Comparison of ENCODE assay signal across 1 cellular context in genomic region chr19:21020298-21021227, GRCh38.
TF ChIP-seq lines count a peak whose summit lies in the region.

ZNF430 (plus strand) TSS chr19:21020657; CDS start chr19:21020801, 144 bp downstream.

TF ChIP-seq in K562, 482 proteins besides CTCF, POLR2A, EP300 and RAD21 (continued from another document and continues in another):
- TF ChIP-seq MGA (IDR thresholded peaks at IDR 0.05) (no peak), MTA3 (IDR thresholded peaks at IDR 0.05; ENCODE audit: borderline replicate concordance) (no peak), HCFC1 (IDR thresholded peaks at IDR 0.05; ENCODE audit: low read depth, low read length) (peak; percentile 5; the same call in 1 of the 2 replicates), NFYB (IDR thresholded peaks at IDR 0.05; ENCODE audit: extremely low read depth, insufficient read length) (peak; percentile 97), ZNF75A (CRISPR knock-in tag; IDR thresholded peaks at IDR 0.05) (no peak), RBM39 (optimal IDR thresholded peaks at IDR 0.05; ENCODE audit: low read depth, low read length) (no peak), NONO (IDR thresholded peaks at IDR 0.05; ENCODE audit: low read depth in 2 of 2, low read length in 1 of 2) (no peak), MAFG (tag; conservative IDR thresholded peaks at IDR 0.05) (no peak), SAP30 (IDR thresholded peaks at IDR 0.05; ENCODE audit: borderline replicate concordance, insufficient read depth, low read depth, low read length, poor library complexity, severe bottlenecking) (peak; percentile 87), AFF1 (IDR thresholded peaks at IDR 0.05; ENCODE audit: low read depth in 1 of 2, partially characterized antibody in 2 of 2) (no peak), ZNF431 (CRISPR knock-in tag; IDR thresholded peaks at IDR 0.05) (no peak), CBX5 (IDR thresholded peaks at IDR 0.05; ENCODE audit: borderline replicate concordance, low read depth) (no peak), HDAC3 (IDR thresholded peaks at IDR 0.05; ENCODE audit: borderline replicate concordance, partially characterized antibody) (no peak), ARID4B (CRISPR knock-in tag; IDR thresholded peaks at IDR 0.05) (peak; percentile 49; the same call in 1 of the 2 replicates), RBBP5 (IDR thresholded peaks at IDR 0.05; ENCODE audit: borderline replicate concordance, insufficient read depth, low read length, poor library complexity, severe bottlenecking) (peak; percentile 84), ZNF232 (CRISPR knock-in tag; IDR thresholded peaks at IDR 0.05) (no peak), ZBTB34 (CRISPR knock-in tag; IDR thresholded peaks at IDR 0.05) (no peak), NFRKB (IDR thresholded peaks at IDR 0.05; ENCODE audit: low read depth) (peak; percentile 85), RNF2 (IDR thresholded peaks at IDR 0.05) (no peak), NR2C1 (IDR thresholded peaks at IDR 0.05) (no peak), NR2C1 (tag; IDR thresholded peaks at IDR 0.05) (no peak), KDM5B (IDR thresholded peaks at IDR 0.05; ENCODE audit: insufficient replicate concordance, low read depth, low read length) (peak; percentile 62), LEF1 (IDR thresholded peaks at IDR 0.05) (peak; percentile 46; the same call in 1 of the 2 replicates), RCOR1 (IDR thresholded peaks at IDR 0.05; ENCODE audit: borderline replicate concordance in 1 of 2, low read depth in 2 of 2, low read length in 2 of 2) (no peak; a peak in 1 of 4 replicates), SOX6 (IDR thresholded peaks at IDR 0.05) (no peak), SFPQ (IDR thresholded peaks at IDR 0.05; ENCODE audit: low read depth, low read length) (no peak), E2F5 (CRISPR knock-in tag; IDR thresholded peaks at IDR 0.05) (no peak)
